ENCODE assay signal across 18 cellular contexts in genomic region chr10:121490906-121491519, GRCh38.
DNase-seq lines count a peak whose midpoint lies in the region; ATAC-seq and TF ChIP-seq lines count a peak whose summit lies in the region.
"Had no signal": no experiment of that assay in that cellular context is flagged by ENCODE, and none has a peak within 500 bp of the region (broad histone marks: within the 10 kb centered on the region; RNA-seq: fewer than 3 reads in every experiment).

No MANE protein-coding gene starts in this region.

- H2BK5ac ChIP-seq in H9 (ENCODE audit: insufficient read length, low read length) = peak overlapping the region; percentile 61

- no peaks in the 10 kb centered on the region for H3K23me2 ChIP-seq in H9 (ENCODE audit: insufficient read length, low read depth, low read length, poor library complexity, severe bottlenecking)

- no CpG with 5 or more reads among the region's 15 CpGs for WGBS in H9 (ENCODE audit: extremely low coverage, insufficient read length, low lambda C conversion rate)

- no peak overlapping the region for H3T11ph ChIP-seq in H9 (ENCODE audit: low read length)

- H3K9me3 ChIP-seq in H9 (ENCODE audit: control insufficient read depth, low read depth, low read length) (no peaks in the 10 kb centered on the region), left lung (no peaks in the 10 kb centered on the region), Caco-2 (no peaks in the 10 kb centered on the region), lower lobe of right lung (no peaks in the 10 kb centered on the region)

- POLR2A ChIA-PET in Caco-2 (lab: Charles Lee) = no interaction called here

- ATAC-seq in left lung = peak; percentile 38
- no peak for ATAC-seq in lower lobe of right lung
- ATAC-seq: foreskin keratinocyte; K562; natural killer cell treated with Interleukin-12 subunit alpha and Interleukin-12 subunit beta and Interleukin-15 and Interleukin-18, amount 100 ng/mL, for 72 hours; stimulated activated naive CD8-positive, alpha-beta T cell treated with anti-CD3 and anti-CD28 coated beads, Interleukin-15, Interleukin-2, amounts not matched to agents 100 U/mL and 50 U/mL, for 24 hours; T-helper 17 cell had no signal

- no peak overlapping the region for H3K4me3 Mint-ChIP-seq in H9
- no peak overlapping the region for H3K4me3 Mint-ChIP-seq in Caco-2 (ENCODE audit: unreplicated experiment)
- H3K4me3 Mint-ChIP-seq: natural killer cell treated with Interleukin-12 subunit alpha and Interleukin-12 subunit beta and Interleukin-15 and Interleukin-18, amount 100 ng/mL, for 72 hours; T-helper 17 cell had no signal

- H3K9ac ChIP-seq in H9 (ENCODE audit: extremely low read depth, insufficient read length, low read length) = no peak overlapping the region

- no peak overlapping the region for H2BK12ac ChIP-seq in H9 (ENCODE audit: insufficient read length, low read depth, low read length)

- no peak overlapping the region for H3K23ac ChIP-seq in H9 (ENCODE audit: insufficient read length, low read depth, low read length)

- H3K9me3 Mint-ChIP-seq in H9 (no peaks in the 10 kb centered on the region), Caco-2 (ENCODE audit: unreplicated experiment) (no peaks in the 10 kb centered on the region)
- H3K9me3 Mint-ChIP-seq: natural killer cell treated with Interleukin-12 subunit alpha and Interleukin-12 subunit beta and Interleukin-15 and Interleukin-18, amount 100 ng/mL, for 72 hours had no signal

- no peak overlapping the region for H3K56ac ChIP-seq in H9 (ENCODE audit: insufficient read length, low read depth, low read length)

- H4K20me1 ChIP-seq in H9 (ENCODE audit: control insufficient read depth, insufficient read depth, insufficient read length) = no peaks in the 10 kb centered on the region

- H3K4me1 ChIP-seq in H9 (ENCODE audit: insufficient read depth, low read length) (no peaks in the 10 kb centered on the region; the same call in 1 of the 2 replicates), left lung (no peaks in the 10 kb centered on the region), Caco-2 (no peaks in the 10 kb centered on the region; the same call in 1 of the 2 replicates), lower lobe of right lung (no peaks in the 10 kb centered on the region)
- H3K4me1 ChIP-seq: foreskin keratinocyte had no signal

- H3K36me3 Mint-ChIP-seq in H9 (ENCODE audit: insufficient read depth in 1 of 3, low read depth in 3 of 3) (peaks cover 57 to 96% (median 91%) of the 10 kb centered on the region in 3 experiments; a peak in 6 of 7 replicates), Caco-2 (ENCODE audit: insufficient read depth, unreplicated experiment) (peaks cover 100% of the 10 kb centered on the region)
- H3K36me3 Mint-ChIP-seq: natural killer cell treated with Interleukin-12 subunit alpha and Interleukin-12 subunit beta and Interleukin-15 and Interleukin-18, amount 100 ng/mL, for 72 hours had no signal

- H3K27ac Mint-ChIP-seq in H9 = peak overlapping the region in 2 of 3 experiments; percentile 52 to 76; a peak in 2 of 7 replicates
- H3K27ac Mint-ChIP-seq in Caco-2 (ENCODE audit: unreplicated experiment) = no peak overlapping the region
- H3K27ac Mint-ChIP-seq: natural killer cell treated with Interleukin-12 subunit alpha and Interleukin-12 subunit beta and Interleukin-15 and Interleukin-18, amount 100 ng/mL, for 72 hours; T-helper 17 cell had no signal

- peaks cover 3% of the 10 kb centered on the region; the same call in 1 of the 2 replicates for H3K79me2 ChIP-seq in H9 (ENCODE audit: insufficient read depth, low read length)

- H3K4me2 ChIP-seq in H9 (ENCODE audit: insufficient read depth, insufficient read length, low read length) = no peak overlapping the region

- intact Hi-C loops in left lung (cut with DNase I) = no loop called here
- intact Hi-C loops in Caco-2 (cut with micrococcal nuclease; ENCODE audit: unreplicated experiment) = no loop called here
- intact Hi-C loops in lower lobe of right lung (cut with DNase I) = no loop called here

- H2BK15ac ChIP-seq in H9 (ENCODE audit: low read depth, low read length) = no peak overlapping the region

- no peak overlapping the region for H3K4me3 ChIP-seq in left lung
- H3K4me3 ChIP-seq in Caco-2 (ENCODE audit: low read depth, low read length) = no peak overlapping the region
- H3K4me3 ChIP-seq in lower lobe of right lung = no peak overlapping the region
- H3K4me3 ChIP-seq: K562, lung had no signal

- H2AFZ ChIP-seq in H9 (ENCODE audit: low read length) = no peak overlapping the region

- no peak overlapping the region for H4K91ac ChIP-seq in H9 (ENCODE audit: insufficient read length, low read depth, low read length)

- no peak overlapping the region for H4K8ac ChIP-seq in H9 (replicated peaks; ENCODE audit: insufficient read length, low read depth, low read length)

- no peak overlapping the region for H4K5ac ChIP-seq in H9 (ENCODE audit: insufficient read length, low read depth, low read length)

- no peak for TF ChIP-seq CTCF in H9 (conservative IDR thresholded peaks at IDR 0.05)
- TF ChIP-seq CTCF in left lung (IDR thresholded peaks at IDR 0.05) = no peak
- TF ChIP-seq CTCF in Caco-2 (IDR thresholded peaks at IDR 0.05; ENCODE audit: insufficient read depth in 1 of 2, low read depth in 1 of 2, low read length in 1 of 2, severe bottlenecking in 1 of 2, unreplicated experiment in 1 of 2) = no peak
- no peak for TF ChIP-seq CTCF in lower lobe of right lung (IDR thresholded peaks at IDR 0.05)

- H3K27ac ChIP-seq in H9 (ENCODE audit: insufficient read length, low read depth, low read length) (no peak overlapping the region), cingulate gyrus (ENCODE audit: low read depth, low read length) (peak overlapping the region; percentile 55), left lung (no peak overlapping the region), substantia nigra (ENCODE audit: low read depth, low read length, poor library complexity, severe bottlenecking) (peak overlapping the region; percentile 42), lower lobe of right lung (no peak overlapping the region)
- H3K27ac ChIP-seq: foreskin keratinocyte had no signal

- peaks cover 9% of the 10 kb centered on the region for H3K79me1 ChIP-seq in H9 (ENCODE audit: insufficient read depth, low read depth, low read length, poor library complexity, severe bottlenecking)

- BruUV-seq in Caco-2 (replicated peaks; lab: Mats Ljungman, UMichigan) = no TSS peak

- no peak overlapping the region for H3K4ac ChIP-seq in H9 (ENCODE audit: low read depth, low read length)

- no peaks in the 10 kb centered on the region for H3K27me3 Mint-ChIP-seq in H9 (ENCODE audit: low read depth)
- no peaks in the 10 kb centered on the region for H3K27me3 Mint-ChIP-seq in Caco-2 (ENCODE audit: insufficient read depth, unreplicated experiment)

- no peak overlapping the region for H2AK5ac ChIP-seq in H9 (ENCODE audit: insufficient read length, low read length)

- H3K27me3 ChIP-seq in H9 (ENCODE audit: insufficient read depth, low read length) (no peaks in the 10 kb centered on the region), left lung (no peaks in the 10 kb centered on the region), Caco-2 (replicated peaks; ENCODE audit: control insufficient read depth, insufficient read depth, low read length) (no peaks in the 10 kb centered on the region), lower lobe of right lung (ENCODE audit: low read depth) (no peaks in the 10 kb centered on the region)
- H3K27me3 ChIP-seq: foreskin keratinocyte had no signal

- H3K36me3 ChIP-seq in left lung (no peaks in the 10 kb centered on the region), Caco-2 (ENCODE audit: control insufficient read depth, insufficient read depth, low read length) (peaks cover 2% of the 10 kb centered on the region; the same call in 1 of the 2 replicates), lower lobe of right lung (peaks cover 6% of the 10 kb centered on the region)

- CTCF ChIA-PET in Caco-2 (lab: Charles Lee) = no interaction called here

- H2BK20ac ChIP-seq in H9 (ENCODE audit: low read depth, low read length, poor library complexity, severe bottlenecking) = no peak overlapping the region

- DNase-seq in H9 = no peak
- peak in 1 of 2 donors; percentile 60 for DNase-seq in left lung
- no peak for DNase-seq in substantia nigra (lab: John Stamatoyannopoulos, UW)
- no peak for DNase-seq in Caco-2
- DNase-seq in lower lobe of right lung = no peak
- DNase-seq in MV-4-11 (lab: John Stamatoyannopoulos, UW) = no peak
- no peak for DNase-seq in middle frontal gyrus (ENCODE audit: extremely low spot score, low spot score)
- DNase-seq: foreskin keratinocyte; HCEC 1CT; NCI-H2081 treated with DMSO at 0.1 percent for 48 hours; NCI-H524; SIG-M5; stimulated activated naive CD8-positive, alpha-beta T cell treated with anti-CD3 and anti-CD28 coated beads, Interleukin-15, Interleukin-2, amounts not matched to agents 100 U/mL and 50 U/mL, for 24 hours; T-helper 17 cell had no signal

- H2BK120ac ChIP-seq in H9 (ENCODE audit: low read depth, low read length, poor library complexity, severe bottlenecking) = no peak overlapping the region

- H3K18ac ChIP-seq in H9 (ENCODE audit: insufficient read length, low read depth, low read length) = no peak overlapping the region

- H3K4me1 Mint-ChIP-seq in H9 (peaks cover 21 to 31% of the 10 kb centered on the region in 2 experiments), Caco-2 (ENCODE audit: low read depth, unreplicated experiment) (peaks cover 21% of the 10 kb centered on the region)
- H3K4me1 Mint-ChIP-seq: T-helper 17 cell had no signal

- no peak overlapping the region for H3K14ac ChIP-seq in H9 (ENCODE audit: insufficient read depth, low read length)

Comparison
In these comparisons a context has a peak if more than half of its experiments do, and no peak if none do; other contexts are left out.
1. H3K27ac ChIP-seq: peak in cingulate gyrus (single experiment) and substantia nigra (single experiment); none in H9 (single experiment), left lung (0 of 2) and lower lobe of right lung (single experiment).